12 cellular contexts compared by ENCODE assay signal in genomic region chr2:167964650-167965404, GRCh38.
DNase-seq lines count a peak whose midpoint lies in the region; ATAC-seq, FAIRE-seq and TF ChIP-seq lines count a peak whose summit lies in the region.
"Had no signal": no experiment of that assay in that cellular context is flagged by ENCODE, and none has a peak within 500 bp of the region (broad histone marks: within the 10 kb centered on the region; RNA-seq: fewer than 3 reads in every experiment).

No MANE protein-coding gene starts in this region.

- H3K27me3 Mint-ChIP-seq in activated naive CD8-positive, alpha-beta T cell treated with anti-CD3 and anti-CD28 coated beads, Interleukin-2, amount 50 U/mL, for 24 hours = no peaks in the 10 kb centered on the region
- H3K27me3 Mint-ChIP-seq: activated CD4-positive, alpha-beta memory T cell treated with anti-CD3 and anti-CD28 coated beads, Interleukin-2, amount 10 ng/mL, durations not matched to agents 7 days and 5 days; central memory CD8-positive, alpha-beta T cell; stimulated activated naive CD8-positive, alpha-beta T cell treated with anti-CD3 and anti-CD28 coated beads, Interleukin-15, Interleukin-2, amounts not matched to agents 100 ng/mL and 50 ng/mL, for 24 hours had no signal

- no peak overlapping the region for H3K4me3 ChIP-seq in bronchial epithelial cell (ENCODE audit: low read depth, low read length)

- no peaks in the 10 kb centered on the region for H3K27me3 ChIP-seq in bronchial epithelial cell (ENCODE audit: control insufficient read depth, insufficient read depth, low read length)

- no peaks in the 10 kb centered on the region for H3K9me3 Mint-ChIP-seq in activated naive CD8-positive, alpha-beta T cell treated with anti-CD3 and anti-CD28 coated beads, Interleukin-2, amount 50 U/mL, for 24 hours
- H3K9me3 Mint-ChIP-seq: activated CD4-positive, alpha-beta memory T cell treated with anti-CD3 and anti-CD28 coated beads, Interleukin-2, amount 10 ng/mL, durations not matched to agents 7 days and 5 days; central memory CD8-positive, alpha-beta T cell; stimulated activated naive CD8-positive, alpha-beta T cell treated with anti-CD3 and anti-CD28 coated beads, Interleukin-15, Interleukin-2, amounts not matched to agents 100 ng/mL and 50 ng/mL, for 24 hours had no signal

- DNase-seq in ELF-1 (ENCODE audit: low read depth, low spot score) = peak; percentile 8
- peak; percentile 41 to 55 for DNase-seq in Kasumi-1 (lab: John Stamatoyannopoulos, UW)
- peak; percentile 20 for DNase-seq in bronchial epithelial cell (ENCODE audit: low read depth)
- DNase-seq in midbrain (lab: John Stamatoyannopoulos, UW) = peak; percentile 48
- no peak for DNase-seq in NCI-H1694 (lab: John Stamatoyannopoulos, UW)
- DNase-seq in activated naive CD8-positive, alpha-beta T cell treated with anti-CD3 and anti-CD28 coated beads, Interleukin-2, amount 50 U/mL, for 24 hours = no peak
- DNase-seq in iPS-NIHi11 (ENCODE audit: low spot score) = no peak
- DNase-seq: activated CD4-positive, alpha-beta memory T cell treated with anti-CD3 and anti-CD28 coated beads, Interleukin-2, amount 10 ng/mL, durations not matched to agents 7 days and 5 days; NCI-H524 treated with DMSO at 0.1 percent for 48 hours had no signal

- ATAC-seq in GM18858 (IDR thresholded peaks at IDR 0.05; ENCODE audit: unreplicated experiment) = no peak
- no peak for ATAC-seq in activated naive CD8-positive, alpha-beta T cell treated with anti-CD3 and anti-CD28 coated beads, Interleukin-2, amount 50 U/mL, for 24 hours

- no peak overlapping the region for H3K27ac Mint-ChIP-seq in activated naive CD8-positive, alpha-beta T cell treated with anti-CD3 and anti-CD28 coated beads, Interleukin-2, amount 50 U/mL, for 24 hours
- H3K27ac Mint-ChIP-seq: activated CD4-positive, alpha-beta memory T cell treated with anti-CD3 and anti-CD28 coated beads, Interleukin-2, amount 10 ng/mL, durations not matched to agents 7 days and 5 days; stimulated activated naive CD8-positive, alpha-beta T cell treated with anti-CD3 and anti-CD28 coated beads, Interleukin-15, Interleukin-2, amounts not matched to agents 100 ng/mL and 50 ng/mL, for 24 hours had no signal

- FAIRE-seq in bronchial epithelial cell (lab: Jason Lieb, UNC) = no peak

- H3K36me3 Mint-ChIP-seq in activated naive CD8-positive, alpha-beta T cell treated with anti-CD3 and anti-CD28 coated beads, Interleukin-2, amount 50 U/mL, for 24 hours (ENCODE audit: low read depth) = peaks cover 24% of the 10 kb centered on the region

- no peak overlapping the region for H3K4me3 Mint-ChIP-seq in activated naive CD8-positive, alpha-beta T cell treated with anti-CD3 and anti-CD28 coated beads, Interleukin-2, amount 50 U/mL, for 24 hours
- H3K4me3 Mint-ChIP-seq: activated CD4-positive, alpha-beta memory T cell treated with anti-CD3 and anti-CD28 coated beads, Interleukin-2, amount 10 ng/mL, durations not matched to agents 7 days and 5 days; central memory CD8-positive, alpha-beta T cell; stimulated activated naive CD8-positive, alpha-beta T cell treated with anti-CD3 and anti-CD28 coated beads, Interleukin-15, Interleukin-2, amounts not matched to agents 100 ng/mL and 50 ng/mL, for 24 hours had no signal

- TF ChIP-seq CTCF in bronchial epithelial cell (IDR thresholded peaks at IDR 0.05; ENCODE audit: insufficient read depth, low read length, severe bottlenecking) = no peak

- no peaks in the 10 kb centered on the region for H3K36me3 ChIP-seq in bronchial epithelial cell (ENCODE audit: control insufficient read depth, insufficient read depth, low read length)

- H3K4me1 Mint-ChIP-seq in activated naive CD8-positive, alpha-beta T cell treated with anti-CD3 and anti-CD28 coated beads, Interleukin-2, amount 50 U/mL, for 24 hours = peaks cover 7% of the 10 kb centered on the region

Comparison
In these comparisons a context has a peak if more than half of its experiments do, and no peak if none do; other contexts are left out.
1. DNase-seq: peak in ELF-1 (single experiment), Kasumi-1 (2 of 2), bronchial epithelial cell (single experiment) and midbrain (single experiment); none in NCI-H1694 (single experiment), activated naive CD8-positive, alpha-beta T cell treated with anti-CD3 and anti-CD28 coated beads, Interleukin-2, amount 50 U/mL, for 24 hours (single experiment) and iPS-NIHi11 (single experiment).